Comparison of ENCODE assay signal across 15 cellular contexts in genomic region chr6:37143585-37143984, GRCh38. TPM values are rescaled to one million over a fixed set of nuclear protein-coding genes. Genes with fewer than 3 reads are reported as not detected.
A peak's percentile ranks its signal among the peaks of the same experiment; 100 is the strongest.
DNase-seq lines count a peak whose midpoint lies in the region; ATAC-seq and TF ChIP-seq lines count a peak whose summit lies in the region.
"Had no signal": no experiment of that assay in that cellular context is flagged by ENCODE, and none has a peak within 500 bp of the region (broad histone marks: within the 10 kb centered on the region; RNA-seq: fewer than 3 reads in every experiment).

No MANE protein-coding gene starts in this region.

- H3K4me2 ChIP-seq in mesendoderm (ENCODE audit: low read length): no peak overlapping the region
- no peak overlapping the region for H3K4me2 ChIP-seq in OCI-LY7 (ENCODE audit: low read length)

- H3K4me1 Mint-ChIP-seq in activated T-cell treated with anti-CD3 and anti-CD28 coated beads, Interleukin-2, amount 50 U/mL, for 72 hours (ENCODE audit: low read depth): peaks cover 44% of the 10 kb centered on the region

- no peaks in the 10 kb centered on the region for H3K27me3 Mint-ChIP-seq in activated T-cell treated with anti-CD3 and anti-CD28 coated beads, Interleukin-2, amount 50 U/mL, for 72 hours (ENCODE audit: low read depth)
- H3K27me3 Mint-ChIP-seq: progenitor cell of endocrine pancreas had no signal

- H3K9me3 Mint-ChIP-seq in activated T-cell treated with anti-CD3 and anti-CD28 coated beads, Interleukin-2, amount 50 U/mL, for 72 hours: no peaks in the 10 kb centered on the region
- H3K9me3 Mint-ChIP-seq: activated naive CD4-positive, alpha-beta T cell treated with anti-CD3 and anti-CD28 coated beads for 36 hours; endodermal cell had no signal

- H3K27me3 ChIP-seq in ascending aorta (no peaks in the 10 kb centered on the region), mesendoderm (ENCODE audit: insufficient read depth, low read length, poor library complexity) (no peaks in the 10 kb centered on the region), upper lobe of right lung (no peaks in the 10 kb centered on the region)

- no peaks in the 10 kb centered on the region for H3K9me3 ChIP-seq in ascending aorta
- H3K9me3 ChIP-seq in upper lobe of right lung: no peaks in the 10 kb centered on the region
- no peaks in the 10 kb centered on the region for H3K9me3 ChIP-seq in OCI-LY7 (ENCODE audit: low read length)
- H3K9me3 ChIP-seq: mucosa of descending colon had no signal

- no peak overlapping the region for H3K4ac ChIP-seq in mesendoderm (ENCODE audit: low read depth, low read length)

- no peak overlapping the region for H3K9ac ChIP-seq in mesendoderm (ENCODE audit: low read length)

- H2BK15ac ChIP-seq in mesendoderm (replicated peaks; ENCODE audit: low read depth): peak overlapping the region; percentile 85

- no peak overlapping the region for H4K8ac ChIP-seq in mesendoderm (ENCODE audit: low read depth, low read length)

- no peaks in the 10 kb centered on the region for H3K79me1 ChIP-seq in mesendoderm (ENCODE audit: low read length)

- H3K23ac ChIP-seq in mesendoderm (ENCODE audit: low read length): no peak overlapping the region

- H2AK5ac ChIP-seq in mesendoderm (ENCODE audit: low read length): no peak overlapping the region

- BruUV-seq in OCI-LY7 (replicated peaks; lab: Mats Ljungman, UMichigan): no TSS peak

- H3K4me3 Mint-ChIP-seq in activated T-cell treated with anti-CD3 and anti-CD28 coated beads, Interleukin-2, amount 50 U/mL, for 72 hours: peak overlapping the region in 1 of 2 donors; percentile 40
- H3K4me3 Mint-ChIP-seq: activated naive CD4-positive, alpha-beta T cell treated with anti-CD3 and anti-CD28 coated beads for 36 hours; endodermal cell had no signal

- intact Hi-C loops in ascending aorta (cut with DNase I) (no loop called here), upper lobe of right lung (cut with DNase I) (no loop called here), OCI-LY7 (cut with micrococcal nuclease; ENCODE audit: unreplicated experiment) (no loop called here)

- no peak overlapping the region; the same call in 1 of the 2 replicates for H2AFZ ChIP-seq in OCI-LY7 (ENCODE audit: low read length)

- H2BK120ac ChIP-seq in mesendoderm (ENCODE audit: low read depth, low read length): no peak overlapping the region

- POLR2A ChIA-PET in OCI-LY7 (lab: Charles Lee): interaction anchor here (1.1 to 1.3 kb wide), 2 partner anchors 14 to 15 kb away, joined by 3 to 4 read pairs; no protein-coding TSS in a partner anchor

- no peak for DNase-seq in activated T-cell treated with anti-CD3 and anti-CD28 coated beads, Interleukin-2, amount 50 U/mL, for 72 hours
- DNase-seq in activated T-cell treated with anti-CD3 and anti-CD28 coated beads, Interleukin-2, amount 50 U/mL, for 1 hour: no peak
- DNase-seq in ascending aorta (ENCODE audit: low spot score in 2 of 2) (no peak), mesendoderm (no peak), upper lobe of right lung (no peak), OCI-LY7 (ENCODE audit: low spot score) (no peak)
- DNase-seq: ACHN; activated naive CD4-positive, alpha-beta T cell treated with anti-CD3 and anti-CD28 coated beads for 36 hours; endodermal cell; mucosa of descending colon; SIG-M5; stimulated activated CD4-positive, alpha-beta T cell treated with anti-CD3 and anti-CD28 coated beads, Interleukin-4, amount 100 ng/mL, for 1 hour had no signal

- no peak overlapping the region for H2BK5ac ChIP-seq in mesendoderm (ENCODE audit: low read length)

- no peak overlapping the region for H3K18ac ChIP-seq in mesendoderm (ENCODE audit: low read length)

- CTCF ChIA-PET in OCI-LY7 (lab: Charles Lee; ENCODE audit: unreplicated experiment): no interaction called here

- H3K36me3 Mint-ChIP-seq in activated T-cell treated with anti-CD3 and anti-CD28 coated beads, Interleukin-2, amount 50 U/mL, for 72 hours (ENCODE audit: insufficient read depth in 2 of 2): no peaks in the 10 kb centered on the region

- no peak for ATAC-seq in activated T-cell treated with anti-CD3 and anti-CD28 coated beads, Interleukin-2, amount 50 U/mL, for 72 hours (replicated peaks in 1 of 2)
- no peak for ATAC-seq in upper lobe of right lung
- no peak for ATAC-seq in GM21786 (IDR thresholded peaks at IDR 0.05; ENCODE audit: unreplicated experiment)
- no peak for ATAC-seq in GM21619 (IDR thresholded peaks at IDR 0.05; ENCODE audit: unreplicated experiment)

- H3K27ac Mint-ChIP-seq in activated T-cell treated with anti-CD3 and anti-CD28 coated beads, Interleukin-2, amount 50 U/mL, for 72 hours: peak overlapping the region; percentile 79
- H3K27ac Mint-ChIP-seq: activated naive CD4-positive, alpha-beta T cell treated with anti-CD3 and anti-CD28 coated beads for 36 hours; progenitor cell of endocrine pancreas had no signal

- H3K79me2 ChIP-seq in mesendoderm (ENCODE audit: control insufficient read depth, insufficient read depth, low read length) (no peaks in the 10 kb centered on the region), OCI-LY7 (ENCODE audit: insufficient read depth, low read depth, low read length) (no peaks in the 10 kb centered on the region)

- WGBS in mesendoderm (ENCODE audit: extremely low coverage, insufficient coverage, low lambda C conversion rate): no CpG with 5 or more reads among the region's 2 CpGs

- H3K27ac ChIP-seq in ascending aorta: peak overlapping the region; percentile 81 to 86
- no peak overlapping the region for H3K27ac ChIP-seq in mesendoderm (ENCODE audit: low read depth, low read length)
- peak overlapping the region; percentile 58 for H3K27ac ChIP-seq in upper lobe of right lung
- H3K27ac ChIP-seq in OCI-LY7 (ENCODE audit: low read depth, low read length, poor library complexity, severe bottlenecking): no peak overlapping the region

- no peak overlapping the region for H3K56ac ChIP-seq in mesendoderm (ENCODE audit: low read length)

- H3K36me3 ChIP-seq in ascending aorta (no peaks in the 10 kb centered on the region), mesendoderm (ENCODE audit: control insufficient read depth, insufficient read depth, low read length) (no peaks in the 10 kb centered on the region), upper lobe of right lung (no peaks in the 10 kb centered on the region), OCI-LY7 (ENCODE audit: insufficient read depth, low read length) (no peaks in the 10 kb centered on the region)

- H3K4me1 ChIP-seq in ascending aorta (peaks cover 5 to 20% of the 10 kb centered on the region in 2 donors), mesendoderm (ENCODE audit: control insufficient read depth, low read depth, low read length) (peaks cover 14% of the 10 kb centered on the region), upper lobe of right lung (no peaks in the 10 kb centered on the region), OCI-LY7 (ENCODE audit: insufficient read depth, low read length, poor library complexity, severe bottlenecking) (peaks cover 15% of the 10 kb centered on the region)

- H3K9me2 ChIP-seq in OCI-LY7 (ENCODE audit: insufficient read depth, low read length): no peaks in the 10 kb centered on the region

- H3K4me3 ChIP-seq in ascending aorta (no peak overlapping the region), mesendoderm (ENCODE audit: low read length) (no peak overlapping the region), upper lobe of right lung (no peak overlapping the region), OCI-LY7 (ENCODE audit: low read depth, low read length, poor library complexity, severe bottlenecking) (no peak overlapping the region)
- H3K4me3 ChIP-seq: mucosa of descending colon had no signal

- TF ChIP-seq CTCF in ascending aorta (IDR thresholded peaks at IDR 0.05) (no peak), upper lobe of right lung (IDR thresholded peaks at IDR 0.05) (no peak), OCI-LY7 (conservative IDR thresholded peaks at IDR 0.05; ENCODE audit: low read length) (no peak)

- no peaks in the 10 kb centered on the region for H4K20me1 ChIP-seq in OCI-LY7 (ENCODE audit: insufficient read depth, low read length)

- H4K5ac ChIP-seq in mesendoderm (ENCODE audit: low read length): no peak overlapping the region

RNA-seq across cellular contexts. Expression of gene PIM1, which starts 26.4 kb away (rescaled TPM):
- total RNA-seq in activated T-cell treated with anti-CD3 and anti-CD28 coated beads, Interleukin-2, amount 50 U/mL, for 72 hours: 100 to 1,000 TPM; 334 to 429 TPM
- total RNA-seq in ascending aorta (17.7 TPM), upper lobe of right lung (55.3 TPM), OCI-LY7 (2022) (24.7 and 35.8 TPM in 2 replicates)
- polyA plus RNA-seq in mesendoderm (2013, experiment 1 of 2): 153 TPM
- polyA plus RNA-seq in mesendoderm (2013, experiment 2 of 2): 150 TPM
- total RNA-seq in OCI-LY7 (2014; rRNA removed; shearing (Covaris generic)): 27.4 and 31.4 TPM in 2 replicates

Comparison
In these comparisons a context has a peak if more than half of its experiments do, and no peak if none do; other contexts are left out.
1. H3K27ac ChIP-seq: peak in ascending aorta (2 of 2) and upper lobe of right lung (single experiment); none in mesendoderm (single experiment) and OCI-LY7 (single experiment).